In genomic region chr11:8617063-8617462, GRCh38 we compare ENCODE assay signal across 27 cellular contexts. TPM values are rescaled to one million over a fixed set of nuclear protein-coding genes. Genes with fewer than 3 reads are reported as not detected.
"Had no signal": no experiment of that assay in that cellular context is flagged by ENCODE, and none has a peak within 500 bp of the region (broad histone marks: within the 10 kb centered on the region; RNA-seq: fewer than 3 reads in every experiment).

No MANE protein-coding gene starts in this region.

- DNase-seq: dermis blood vessel endothelial cell; dorsolateral prefrontal cortex; effector CD4-positive, alpha-beta T cell; effector memory CD4-positive, alpha-beta T cell; erythroblast; esophagus squamous epithelium; foreskin fibroblast; foreskin melanocyte; gastrocnemius medialis; glutamatergic neuron; head of caudate nucleus; hypothalamus; immature natural killer cell; left cardiac atrium; left lung; left ventricle myocardium superior; lower lobe of right lung; mesenchymal stem cell; midbrain; naive thymus-derived CD4-positive, alpha-beta T cell had no signal

- H3K4me3 ChIP-seq: coronary artery, dorsolateral prefrontal cortex, esophagus squamous epithelium, gastrocnemius medialis, hepatocyte, left lung, lower lobe of right lung had no signal

- H3K9me3 Mint-ChIP-seq: immature natural killer cell had no signal

- FAIRE-seq: colon, endometrium, keratinocyte had no signal

- H3K27me3 ChIP-seq: dorsolateral prefrontal cortex, esophagus squamous epithelium, gastrocnemius medialis, hepatocyte, left lung had no signal

- H3K4me1 ChIP-seq: gastrocnemius medialis, left lung, lower lobe of right lung had no signal

- H3K4me1 Mint-ChIP-seq: immature natural killer cell; naive thymus-derived CD4-positive, alpha-beta T cell had no signal

- H3K27me3 Mint-ChIP-seq: naive thymus-derived CD4-positive, alpha-beta T cell had no signal

- H3K27ac Mint-ChIP-seq: immature natural killer cell; naive thymus-derived CD4-positive, alpha-beta T cell had no signal

- H3K4me3 Mint-ChIP-seq: immature natural killer cell; naive thymus-derived CD4-positive, alpha-beta T cell had no signal

- H3K9me3 ChIP-seq: esophagus squamous epithelium, gastrocnemius medialis, left lung, lower lobe of right lung had no signal

- H3K27ac ChIP-seq: coronary artery, dorsolateral prefrontal cortex, epithelial cell of prostate, esophagus squamous epithelium, gastrocnemius medialis, hepatocyte, left lung, lower lobe of right lung had no signal

- ATAC-seq: esophagus mucosa; gastrocnemius medialis; left cardiac atrium; left lung; left ventricle myocardium superior; lower lobe of right lung; naive thymus-derived CD4-positive, alpha-beta T cell had no signal

RNA-seq across cellular contexts. Expression of gene STK33, which starts 23.0 kb away (rescaled TPM):
- polyA plus RNA-seq: immature natural killer cell; naive thymus-derived CD4-positive, alpha-beta T cell had no signal
